In genomic region chrX:120560842-120561633, GRCh38 we compare ENCODE assay signal across 8 cellular contexts. TPM values are rescaled to one million over a fixed set of nuclear protein-coding genes. Genes with fewer than 3 reads are reported as not detected.
DNase-seq lines count a peak whose midpoint lies in the region; FAIRE-seq and TF ChIP-seq lines count a peak whose summit lies in the region.

Gene CUL4B, minus strand, starts transcription at chrX:120560962. Its CDS starts 324 bp downstream, at chrX:120560638.

- CTCF ChIA-PET in activated naive CD4-positive, alpha-beta T cell treated with anti-CD3 and anti-CD28 coated beads for 36 hours (lab: Charles Lee) = interaction anchor here (0.7 to 0.8 kb wide), 2 partner anchors 43 to 102 kb away, joined by 3 read pairs; partner anchors contain the start of gene MCTS1

- intact Hi-C loops in activated naive CD4-positive, alpha-beta T cell treated with anti-CD3 and anti-CD28 coated beads for 36 hours (cut with micrococcal nuclease) = loop anchor here (1.0 to 5.0 kb wide), 9 partner anchors 11 to 689 kb away; partner anchors contain the start of genes C1GALT1C1, LAMP2, MCTS1 and NDUFA1

- H3K27me3 Mint-ChIP-seq in activated naive CD4-positive, alpha-beta T cell treated with anti-CD3 and anti-CD28 coated beads for 36 hours (ENCODE audit: low read depth) = no peaks in the 10 kb centered on the region

- H3K36me3 Mint-ChIP-seq in activated naive CD4-positive, alpha-beta T cell treated with anti-CD3 and anti-CD28 coated beads for 36 hours (ENCODE audit: low read depth) = peaks cover 8% of the 10 kb centered on the region

- peaks cover 16% of the 10 kb centered on the region for H3K4me1 Mint-ChIP-seq in activated naive CD4-positive, alpha-beta T cell treated with anti-CD3 and anti-CD28 coated beads for 36 hours (ENCODE audit: low read depth)

- H3K27ac Mint-ChIP-seq in activated naive CD4-positive, alpha-beta T cell treated with anti-CD3 and anti-CD28 coated beads for 36 hours = peak within 1 kb of the TSS; percentile 98

- peak; percentile 90 for DNase-seq in GM03348 (ENCODE audit: low spot score)
- peak; percentile 74 for DNase-seq in HFF-Myc (ENCODE audit: extremely low read depth, low read depth)
- peak; percentile 93 for DNase-seq in NAMALWA (ENCODE audit: low spot score)
- DNase-seq in SK-N-DZ (ENCODE audit: low spot score) = peak; percentile 94
- DNase-seq in activated naive CD4-positive, alpha-beta T cell treated with anti-CD3 and anti-CD28 coated beads for 36 hours = peak; percentile 96
- DNase-seq in frontal cortex (ENCODE audit: low spot score in 2 of 2) = peak; percentile 68

- peak within 1 kb of the TSS; percentile 98 for H3K4me3 Mint-ChIP-seq in activated naive CD4-positive, alpha-beta T cell treated with anti-CD3 and anti-CD28 coated beads for 36 hours

- FAIRE-seq in frontal cortex (lab: Jason Lieb, UNC) = no peak

- H3K36me3 ChIP-seq in neutrophil = peaks cover 12% of the 10 kb centered on the region

- no peak for TF ChIP-seq CTCF in HFF-Myc (IDR thresholded peaks at IDR 0.05; ENCODE audit: low read depth, low read length, missing control alignments)
- TF ChIP-seq CTCF in neutrophil (IDR thresholded peaks at IDR 0.05) = peak; percentile 11
- TF ChIP-seq CTCF in subcutaneous adipose tissue (IDR thresholded peaks at IDR 0.05; ENCODE audit: low read depth) = no peak

- no peaks in the 10 kb centered on the region for H3K9me3 Mint-ChIP-seq in activated naive CD4-positive, alpha-beta T cell treated with anti-CD3 and anti-CD28 coated beads for 36 hours

- peaks cover 18 to 36% of the 10 kb centered on the region in 2 experiments for H3K4me1 ChIP-seq in neutrophil (ENCODE audit: control insufficient read depth in 1 of 2, insufficient read depth in 1 of 2, low read depth in 1 of 2, low read length in 1 of 2)

- H3K9me3 ChIP-seq in neutrophil = no peaks in the 10 kb centered on the region

- peak within 1 kb of the TSS; percentile 98 for H3K27ac ChIP-seq in neutrophil

- H3K4me3 ChIP-seq in HFF-Myc (replicated peaks; ENCODE audit: low read depth, low read length) = peak within 1 kb of the TSS; percentile 74
- H3K4me3 ChIP-seq in neutrophil (ENCODE audit: low read depth in 1 of 2, low read length in 1 of 2) = peak within 1 kb of the TSS; percentile 66 to 94

- no peaks in the 10 kb centered on the region for H3K27me3 ChIP-seq in neutrophil

RNA-seq across cellular contexts. Expression of gene CUL4B, which starts in this region (rescaled TPM):
- 27.0 and 29.0 TPM in 2 replicates for polyA plus RNA-seq in SK-N-DZ (2014; cell fraction: cytosol; rRNA removed)
- polyA plus RNA-seq in SK-N-DZ (2014; cell fraction: nucleus; rRNA removed) = 30.6 and 48.7 TPM in 2 replicates
- total RNA-seq in activated naive CD4-positive, alpha-beta T cell treated with anti-CD3 and anti-CD28 coated beads for 36 hours = 10 to 100 TPM; 53.2 to 60.1 TPM
- total RNA-seq in frontal cortex = 35.5 TPM
- 10 to 100 TPM; 51.5 to 72.6 (median 53.7) TPM for total RNA-seq in subcutaneous adipose tissue

Comparison
In these comparisons a context has a peak if more than half of its experiments do, and no peak if none do; other contexts are left out.
1. Peak in every context shown above with its lines: DNase-seq, H3K4me3 ChIP-seq and H3K27ac ChIP-seq.